Comparison of ENCODE assay signal across 9 cellular contexts in genomic region chr15:29925227-29926082, GRCh38.
DNase-seq lines count a peak whose midpoint lies in the region; ATAC-seq and TF ChIP-seq lines count a peak whose summit lies in the region.
"Had no signal": no experiment of that assay in that cellular context is flagged by ENCODE, and none has a peak within 500 bp of the region (broad histone marks: within the 10 kb centered on the region; RNA-seq: fewer than 3 reads in every experiment).

No MANE protein-coding gene starts in this region.

- intact Hi-C loops in Calu3 (cut with micrococcal nuclease; ENCODE audit: unreplicated experiment), result loop anchor here (2.0 to 10.0 kb wide), 3 partner anchors 105 to 251 kb away; no protein-coding TSS in a partner anchor
- intact Hi-C loops in thyroid gland (cut with DNase I), result no loop called here

- H3K9me3 Mint-ChIP-seq in Calu3 (ENCODE audit: low read depth, unreplicated experiment), result no peaks in the 10 kb centered on the region

- no peak overlapping the region for H3K4me3 ChIP-seq in thyroid gland (replicated peaks in 1 of 3)

- H3K36me3 ChIP-seq in thyroid gland, result no peaks in the 10 kb centered on the region

- TF ChIP-seq CTCF in Calu3 (IDR thresholded peaks at IDR 0.05; ENCODE audit: unreplicated experiment) (no peak), thyroid gland (IDR thresholded peaks at IDR 0.05) (peak in 5 of 6 experiments; percentile 7 to 55 (median 46))

- H3K4me3 Mint-ChIP-seq in Calu3 (ENCODE audit: low read depth, unreplicated experiment), result no peak overlapping the region
- H3K4me3 Mint-ChIP-seq: IgD-negative memory B cell had no signal

- ATAC-seq in HG02885 (IDR thresholded peaks at IDR 0.05; ENCODE audit: poor library complexity, unreplicated experiment), result no peak

- H3K4me1 ChIP-seq in thyroid gland, result peaks cover 0 to 12% of the 10 kb centered on the region in 2 donors

- H3K4me1 Mint-ChIP-seq in Calu3 (ENCODE audit: low read depth, unreplicated experiment), result peaks cover 8% of the 10 kb centered on the region
- H3K4me1 Mint-ChIP-seq: IgD-negative memory B cell had no signal

- H3K36me3 Mint-ChIP-seq in Calu3 (ENCODE audit: insufficient read depth, unreplicated experiment), result no peaks in the 10 kb centered on the region

- DNase-seq in Calu3 (peak; percentile 60), HT-29 (ENCODE audit: low spot score) (peak; percentile 87), SW480 (ENCODE audit: low spot score) (peak; percentile 48), ecto neural progenitor cell (ENCODE audit: low spot score) (peak; percentile 87), lung microvascular endothelial cell (ENCODE audit: low read depth in 2 of 2) (peak; percentile 82 to 92), thyroid gland (peak; percentile 37 to 45), CD1c-positive myeloid dendritic cell (ENCODE audit: extremely low spot score) (no peak)

- H3K27me3 Mint-ChIP-seq in Calu3 (ENCODE audit: unreplicated experiment), result no peaks in the 10 kb centered on the region

- TSS peak; percentile 90 for BruUV-seq in Calu3 (replicated peaks; lab: Mats Ljungman, UMichigan)

- no peak overlapping the region for H3K27ac ChIP-seq in thyroid gland

- no peaks in the 10 kb centered on the region for H3K27me3 ChIP-seq in thyroid gland

- peak overlapping the region; percentile 53 for H3K27ac Mint-ChIP-seq in Calu3 (ENCODE audit: unreplicated experiment)
- H3K27ac Mint-ChIP-seq: IgD-negative memory B cell had no signal

- CTCF ChIA-PET in Calu3 (lab: Charles Lee), result interaction anchor here (0.9 to 2.7 kb wide), 2 partner anchors 11 to 178 kb away, joined by 3 to 12 read pairs; no protein-coding TSS in a partner anchor

- TF ChIP-seq POLR2A in thyroid gland (IDR thresholded peaks at IDR 0.05), result no peak

- WGBS in thyroid gland, 2 donors, result 72 to 81% methylated on average over 5 of the region's 5 CpGs

- no peaks in the 10 kb centered on the region for H3K9me3 ChIP-seq in thyroid gland
